In genomic region chr13:47499358-47500150, GRCh38 we compare ENCODE assay signal across 12 cellular contexts.
A peak's percentile ranks its signal among the peaks of the same experiment; 100 is the strongest.
DNase-seq lines count a peak whose midpoint lies in the region; ATAC-seq and TF ChIP-seq lines count a peak whose summit lies in the region.
"Had no signal": no experiment of that assay in that cellular context is flagged by ENCODE, and none has a peak within 500 bp of the region (broad histone marks: within the 10 kb centered on the region; RNA-seq: fewer than 3 reads in every experiment).

No MANE protein-coding gene starts in this region.

- peak overlapping the region; percentile 62 for H3K27ac Mint-ChIP-seq in chondrocyte (ENCODE audit: unreplicated experiment)
- H3K27ac Mint-ChIP-seq: activated T-helper 17 cell treated with anti-CD3 and anti-CD28 coated beads, Interleukin-2, amount 50 U/mL, for 72 hours; T-helper 2 cell treated with Interferon-gamma antibody and Interleukin-4, amounts not matched to agents 5 μg/mL and 100 μg/mL, for 36 hours had no signal

- H3K36me3 ChIP-seq in neural cell (ENCODE audit: insufficient read depth, low read length), result no peaks in the 10 kb centered on the region

- ATAC-seq in HG03175 (IDR thresholded peaks at IDR 0.05; ENCODE audit: unreplicated experiment), result no peak
- ATAC-seq: activated T-helper 17 cell treated with anti-CD3 and anti-CD28 coated beads, Interleukin-2, amount 50 U/mL, for 72 hours had no signal

- TF ChIP-seq CTCF in chondrocyte (IDR thresholded peaks at IDR 0.05) (no peak), neural cell (IDR thresholded peaks at IDR 0.05; ENCODE audit: poor library complexity, severe bottlenecking) (no peak)

- DNase-seq in Caki2 (ENCODE audit: low read depth) (peak; percentile 73), NOMO-1 (lab: John Stamatoyannopoulos, UW; ENCODE audit: unreplicated experiment in 2 of 2) (peak; percentile 62 to 93), chondrocyte (ENCODE audit: low spot score) (no peak), iPS-NIHi7 (ENCODE audit: extremely low spot score) (no peak), COR-L47 (lab: John Stamatoyannopoulos, UW) (no peak), NCI-H748 treated with DMSO at 0.1 percent for 48 hours (lab: John Stamatoyannopoulos, UW) (no peak)
- DNase-seq: DMS153, NCI-H1930 had no signal

- no peaks in the 10 kb centered on the region for H3K79me2 ChIP-seq in neural cell (replicated peaks; ENCODE audit: insufficient read depth, low read length)

- TF ChIP-seq RAD21 in neural cell (conservative IDR thresholded peaks at IDR 0.05), result no peak

- no peaks in the 10 kb centered on the region for H3K27me3 ChIP-seq in neural cell (ENCODE audit: insufficient read depth, low read depth, low read length)

- no peak overlapping the region for H3K4me3 Mint-ChIP-seq in chondrocyte (ENCODE audit: unreplicated experiment)
- H3K4me3 Mint-ChIP-seq: activated T-helper 17 cell treated with anti-CD3 and anti-CD28 coated beads, Interleukin-2, amount 50 U/mL, for 72 hours; T-helper 2 cell treated with Interferon-gamma antibody and Interleukin-4, amounts not matched to agents 5 μg/mL and 100 μg/mL, for 36 hours had no signal

- in situ Hi-C loops in Caki2 (cut with HindIII; ENCODE audit: low pct_unique_long_range_greater_than_20kb, low sequenced_read_pairs), result no loop called here

- H3F3A ChIP-seq in neural cell (ENCODE audit: insufficient read depth, low read length, poor library complexity, severe bottlenecking), result no peaks in the 10 kb centered on the region

- H3K4me3 ChIP-seq in neural cell (ENCODE audit: low read length), result no peak overlapping the region

- peaks cover 2% of the 10 kb centered on the region for H3K27me3 Mint-ChIP-seq in chondrocyte (ENCODE audit: low read depth)

- H3K4me2 ChIP-seq in neural cell (ENCODE audit: low read length), result no peak overlapping the region

- no peaks in the 10 kb centered on the region for H3K9me2 ChIP-seq in neural cell (ENCODE audit: insufficient read depth, low read length)

- peaks cover 2% of the 10 kb centered on the region for H3K9me3 Mint-ChIP-seq in chondrocyte (ENCODE audit: low read depth)
- H3K9me3 Mint-ChIP-seq: T-helper 2 cell treated with Interferon-gamma antibody and Interleukin-4, amounts not matched to agents 5 μg/mL and 100 μg/mL, for 36 hours had no signal

- H3K4me1 Mint-ChIP-seq in chondrocyte (ENCODE audit: low read depth), result peaks cover 17% of the 10 kb centered on the region

- no peak overlapping the region for H2AFZ ChIP-seq in neural cell (ENCODE audit: low read depth, low read length)

- no peaks in the 10 kb centered on the region for H3K9me3 ChIP-seq in neural cell (ENCODE audit: low read length)

- H3K9ac ChIP-seq in neural cell (ENCODE audit: low read length), result no peak overlapping the region

- no peaks in the 10 kb centered on the region for H4K20me1 ChIP-seq in neural cell (ENCODE audit: insufficient read depth)

- H3K36me3 Mint-ChIP-seq in chondrocyte (ENCODE audit: low read depth), result no peaks in the 10 kb centered on the region

- peak overlapping the region; percentile 29 for H3K27ac ChIP-seq in neural cell (ENCODE audit: low read length)

- TF ChIP-seq EP300 in neural cell (conservative IDR thresholded peaks at IDR 0.05; ENCODE audit: poor library complexity, severe bottlenecking), result no peak

TF ChIP-seq in neural cell, 6 proteins besides CTCF, POLR2A, EP300 and RAD21:
- TF ChIP-seq TAF1 (IDR thresholded peaks at IDR 0.05; ENCODE audit: low read depth) (no peak), POLR2AphosphoS5 (IDR thresholded peaks at IDR 0.05) (peak; percentile 28), REST (IDR thresholded peaks at IDR 0.05; ENCODE audit: borderline replicate concordance) (peak; percentile 78)

Comparison
In these comparisons a context has a peak if more than half of its experiments do, and no peak if none do; other contexts are left out.
1. DNase-seq: peak in Caki2 (single experiment) and NOMO-1 (2 of 2); none in chondrocyte (single experiment), iPS-NIHi7 (single experiment), COR-L47 (single experiment) and NCI-H748 treated with DMSO at 0.1 percent for 48 hours (single experiment).